Comparison of ENCODE assay signal across 3 cellular contexts in the genomic region with DNA sequence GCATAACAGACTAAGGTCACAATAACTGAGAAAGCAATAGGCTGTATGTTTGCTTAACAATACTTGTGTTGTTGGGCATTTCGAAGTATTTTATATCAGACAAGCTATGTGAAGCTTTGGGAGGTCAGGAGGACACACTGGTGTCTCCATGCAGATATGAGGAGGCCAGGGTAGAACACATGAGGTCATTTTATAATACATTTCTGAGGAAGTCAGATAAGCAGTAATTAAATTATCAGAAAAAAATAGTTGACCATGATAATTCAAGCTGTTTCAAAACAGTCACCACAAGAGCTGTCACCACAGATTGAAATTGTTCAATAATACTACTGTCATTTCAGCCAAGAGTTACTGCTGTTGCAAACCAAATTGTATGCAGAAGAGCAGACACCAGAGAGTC.
TF ChIP-seq lines count a peak whose summit lies in the region.

No MANE protein-coding gene starts in this region.

TF ChIP-seq in liver, 16 proteins besides CTCF, POLR2A, EP300 and RAD21 (continued from another document):
- TF ChIP-seq, protein P1, sequence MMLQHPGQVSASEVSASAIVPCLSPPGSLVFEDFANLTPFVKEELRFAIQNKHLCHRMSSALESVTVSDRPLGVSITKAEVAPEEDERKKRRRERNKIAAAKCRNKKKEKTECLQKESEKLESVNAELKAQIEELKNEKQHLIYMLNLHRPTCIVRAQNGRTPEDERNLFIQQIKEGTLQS (IDR thresholded peaks at IDR 0.05), result no peak

TF ChIP-seq in HepG2, 621 proteins besides CTCF, POLR2A, EP300 and RAD21 (continued from another document):
- TF ChIP-seq EEA1 (CRISPR knock-in tag; IDR thresholded peaks at IDR 0.05; ENCODE audit: borderline replicate concordance), result no peak
- TF ChIP-seq JDP2 (CRISPR knock-in tag; IDR thresholded peaks at IDR 0.05; ENCODE audit: borderline replicate concordance), result no peak
- TF ChIP-seq RNF219 (CRISPR knock-in tag; IDR thresholded peaks at IDR 0.05), result no peak
- TF ChIP-seq ZNF724P (CRISPR knock-in tag; IDR thresholded peaks at IDR 0.05; ENCODE audit: borderline replicate concordance), result no peak
- no peak for TF ChIP-seq ZNF746 (CRISPR knock-in tag; IDR thresholded peaks at IDR 0.05)
- TF ChIP-seq ZNF879 (CRISPR knock-in tag; IDR thresholded peaks at IDR 0.05), result no peak
- TF ChIP-seq FOXP1 (IDR thresholded peaks at IDR 0.05), result no peak
- no peak for TF ChIP-seq FOXP1 (CRISPR knock-in tag; IDR thresholded peaks at IDR 0.05)
- no peak for TF ChIP-seq ESRRA (CRISPR knock-in tag; IDR thresholded peaks at IDR 0.05; ENCODE audit: low read depth)
- no peak for TF ChIP-seq ZNF589 (CRISPR knock-in tag; conservative IDR thresholded peaks at IDR 0.05)
- TF ChIP-seq TOE1 (CRISPR knock-in tag; IDR thresholded peaks at IDR 0.05), result no peak
- TF ChIP-seq ETV6 (CRISPR knock-in tag; conservative IDR thresholded peaks at IDR 0.05), result no peak
- no peak for TF ChIP-seq MLLT10 (CRISPR knock-in tag; IDR thresholded peaks at IDR 0.05)
- no peak for TF ChIP-seq SNRNP70 (IDR thresholded peaks at IDR 0.05; ENCODE audit: low read depth, low read length)
- no peak for TF ChIP-seq HNRNPK (IDR thresholded peaks at IDR 0.05; ENCODE audit: low read depth, low read length, poor library complexity, severe bottlenecking)
- TF ChIP-seq CREM (IDR thresholded peaks at IDR 0.05), result no peak
- no peak for TF ChIP-seq CREM (CRISPR knock-in tag; IDR thresholded peaks at IDR 0.05)
- TF ChIP-seq ZNF660 (CRISPR knock-in tag; IDR thresholded peaks at IDR 0.05; ENCODE audit: borderline replicate concordance, low read depth), result no peak

TF ChIP-seq in SK-N-SH treated with all-trans-retinoic acid at 6 μM for 48 hours, 23 proteins besides CTCF, POLR2A, EP300 and RAD21:
- TF ChIP-seq TSHZ2 (CRISPR knock-in tag; IDR thresholded peaks at IDR 0.05) (peak; percentile 82), GLIS3 (CRISPR knock-in tag; IDR thresholded peaks at IDR 0.05) (no peak), ZNF70 (CRISPR knock-in tag; IDR thresholded peaks at IDR 0.05) (0 out of 2 replicates have a peak, but pooled peaks have one; percentile 5), SNAI2 (CRISPR knock-in tag; IDR thresholded peaks at IDR 0.05) (peak; percentile 90), OSR1 (CRISPR knock-in tag; IDR thresholded peaks at IDR 0.05) (no peak), ZNF565 (CRISPR knock-in tag; conservative IDR thresholded peaks at IDR 0.05; ENCODE audit: low read depth) (no peak), ZFP3 (CRISPR knock-in tag; IDR thresholded peaks at IDR 0.05) (peak; percentile 65; the same call in 1 of the 2 replicates), PPARA (CRISPR knock-in tag; IDR thresholded peaks at IDR 0.05; ENCODE audit: borderline replicate concordance) (no peak), POU6F1 (CRISPR knock-in tag; IDR thresholded peaks at IDR 0.05; ENCODE audit: borderline replicate concordance, low read depth) (no peak), ZNF8 (CRISPR knock-in tag; IDR thresholded peaks at IDR 0.05) (no peak), TCF4 (CRISPR knock-in tag; IDR thresholded peaks at IDR 0.05; ENCODE audit: borderline replicate concordance) (peak; percentile 44; the same call in 1 of the 2 replicates), ZFP30 (CRISPR knock-in tag; IDR thresholded peaks at IDR 0.05) (no peak), BACH2 (CRISPR knock-in tag; IDR thresholded peaks at IDR 0.05; ENCODE audit: borderline replicate concordance) (no peak), ESRRG (CRISPR knock-in tag; IDR thresholded peaks at IDR 0.05) (no peak), RARB (CRISPR knock-in tag; IDR thresholded peaks at IDR 0.05) (no peak), TOX (CRISPR knock-in tag; IDR thresholded peaks at IDR 0.05; ENCODE audit: borderline replicate concordance) (no peak), CSDC2 (CRISPR knock-in tag; IDR thresholded peaks at IDR 0.05) (no peak), ISL1 (CRISPR knock-in tag; IDR thresholded peaks at IDR 0.05) (peak; percentile 80), ZC3H10 (CRISPR knock-in tag; IDR thresholded peaks at IDR 0.05) (no peak), ARNTL (CRISPR knock-in tag; IDR thresholded peaks at IDR 0.05; ENCODE audit: borderline replicate concordance, low read depth) (no peak)
- TF ChIP-seq, protein P2, sequence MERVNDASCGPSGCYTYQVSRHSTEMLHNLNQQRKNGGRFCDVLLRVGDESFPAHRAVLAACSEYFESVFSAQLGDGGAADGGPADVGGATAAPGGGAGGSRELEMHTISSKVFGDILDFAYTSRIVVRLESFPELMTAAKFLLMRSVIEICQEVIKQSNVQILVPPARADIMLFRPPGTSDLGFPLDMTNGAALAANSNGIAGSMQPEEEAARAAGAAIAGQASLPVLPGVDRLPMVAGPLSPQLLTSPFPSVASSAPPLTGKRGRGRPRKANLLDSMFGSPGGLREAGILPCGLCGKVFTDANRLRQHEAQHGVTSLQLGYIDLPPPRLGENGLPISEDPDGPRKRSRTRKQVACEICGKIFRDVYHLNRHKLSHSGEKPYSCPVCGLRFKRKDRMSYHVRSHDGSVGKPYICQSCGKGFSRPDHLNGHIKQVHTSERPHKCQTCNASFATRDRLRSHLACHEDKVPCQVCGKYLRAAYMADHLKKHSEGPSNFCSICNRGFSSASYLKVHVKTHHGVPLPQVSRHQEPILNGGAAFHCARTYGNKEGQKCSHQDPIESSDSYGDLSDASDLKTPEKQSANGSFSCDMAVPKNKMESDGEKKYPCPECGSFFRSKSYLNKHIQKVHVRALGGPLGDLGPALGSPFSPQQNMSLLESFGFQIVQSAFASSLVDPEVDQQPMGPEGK (CRISPR knock-in tag; IDR thresholded peaks at IDR 0.05; ENCODE audit: borderline replicate concordance), result no peak
- TF ChIP-seq, protein P3, sequence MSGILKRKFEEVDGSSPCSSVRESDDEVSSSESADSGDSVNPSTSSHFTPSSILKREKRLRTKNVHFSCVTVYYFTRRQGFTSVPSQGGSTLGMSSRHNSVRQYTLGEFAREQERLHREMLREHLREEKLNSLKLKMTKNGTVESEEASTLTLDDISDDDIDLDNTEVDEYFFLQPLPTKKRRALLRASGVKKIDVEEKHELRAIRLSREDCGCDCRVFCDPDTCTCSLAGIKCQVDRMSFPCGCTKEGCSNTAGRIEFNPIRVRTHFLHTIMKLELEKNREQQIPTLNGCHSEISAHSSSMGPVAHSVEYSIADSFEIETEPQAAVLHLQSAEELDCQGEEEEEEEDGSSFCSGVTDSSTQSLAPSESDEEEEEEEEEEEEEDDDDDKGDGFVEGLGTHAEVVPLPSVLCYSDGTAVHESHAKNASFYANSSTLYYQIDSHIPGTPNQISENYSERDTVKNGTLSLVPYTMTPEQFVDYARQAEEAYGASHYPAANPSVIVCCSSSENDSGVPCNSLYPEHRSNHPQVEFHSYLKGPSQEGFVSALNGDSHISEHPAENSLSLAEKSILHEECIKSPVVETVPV (CRISPR knock-in tag; IDR thresholded peaks at IDR 0.05), result 0 out of 2 replicates have a peak, but pooled peaks have one; percentile 24
- TF ChIP-seq, protein P4, sequence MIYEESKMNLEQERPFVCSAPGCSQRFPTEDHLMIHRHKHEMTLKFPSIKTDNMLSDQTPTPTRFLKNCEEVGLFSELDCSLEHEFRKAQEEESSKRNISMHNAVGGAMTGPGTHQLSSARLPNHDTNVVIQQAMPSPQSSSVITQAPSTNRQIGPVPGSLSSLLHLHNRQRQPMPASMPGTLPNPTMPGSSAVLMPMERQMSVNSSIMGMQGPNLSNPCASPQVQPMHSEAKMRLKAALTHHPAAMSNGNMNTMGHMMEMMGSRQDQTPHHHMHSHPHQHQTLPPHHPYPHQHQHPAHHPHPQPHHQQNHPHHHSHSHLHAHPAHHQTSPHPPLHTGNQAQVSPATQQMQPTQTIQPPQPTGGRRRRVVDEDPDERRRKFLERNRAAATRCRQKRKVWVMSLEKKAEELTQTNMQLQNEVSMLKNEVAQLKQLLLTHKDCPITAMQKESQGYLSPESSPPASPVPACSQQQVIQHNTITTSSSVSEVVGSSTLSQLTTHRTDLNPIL (CRISPR knock-in tag; IDR thresholded peaks at IDR 0.05; ENCODE audit: low read depth), result peak; percentile 85
TF ChIP-seq in SK-N-SH treated with all-trans-retinoic acid at 6 μM for 48 hours: peak in this region for 8.
